In genomic region chr1:121483961-121484424, GRCh38 we compare ENCODE assay signal across 10 cellular contexts.
DNase-seq lines count a peak whose midpoint lies in the region; ATAC-seq and TF ChIP-seq lines count a peak whose summit lies in the region.
"Had no signal": no experiment of that assay in that cellular context is flagged by ENCODE, and none has a peak within 500 bp of the region (broad histone marks: within the 10 kb centered on the region; RNA-seq: fewer than 3 reads in every experiment).

No MANE protein-coding gene starts in this region.

- H3K9me3 ChIP-seq in PC-3 (ENCODE audit: low read length) (0 out of 2 replicates have a peak, but pooled peaks cover 3% of the 10 kb centered on the region), smooth muscle cell (replicated peaks; ENCODE audit: low read depth) (no peaks in the 10 kb centered on the region), ovary (no peaks in the 10 kb centered on the region)

- peaks cover 22% of the 10 kb centered on the region for H3K4me1 Mint-ChIP-seq in activated CD8-positive, alpha-beta memory T cell treated with anti-CD3 and anti-CD28 coated beads, Interleukin-2, amount 10 ng/mL, durations not matched to agents 7 days and 5 days
- H3K4me1 Mint-ChIP-seq in mesothelial cell of epicardium = no peaks in the 10 kb centered on the region

- H3K79me2 ChIP-seq in PC-3 (ENCODE audit: low read length) = no peaks in the 10 kb centered on the region
- H3K79me2 ChIP-seq in smooth muscle cell (ENCODE audit: low read depth) = no peaks in the 10 kb centered on the region

- no peak for ATAC-seq in activated CD8-positive, alpha-beta memory T cell treated with anti-CD3 and anti-CD28 coated beads, Interleukin-2, amount 10 ng/mL, durations not matched to agents 7 days and 5 days
- ATAC-seq in PC-3 (no peak), GM21737 (IDR thresholded peaks at IDR 0.05; ENCODE audit: unreplicated experiment) (no peak)
- ATAC-seq: CD8-positive, alpha-beta T cell had no signal

- peak overlapping the region; percentile 70 for H3K27ac Mint-ChIP-seq in activated CD8-positive, alpha-beta memory T cell treated with anti-CD3 and anti-CD28 coated beads, Interleukin-2, amount 10 ng/mL, durations not matched to agents 7 days and 5 days
- H3K27ac Mint-ChIP-seq in mesothelial cell of epicardium = no peak overlapping the region
- H3K27ac Mint-ChIP-seq: CD8-positive, alpha-beta T cell had no signal

- TF ChIP-seq CTCF in PC-3 (conservative IDR thresholded peaks at IDR 0.05; ENCODE audit: low read depth, low read length) (no peak), smooth muscle cell (IDR thresholded peaks at IDR 0.05; ENCODE audit: borderline replicate concordance, insufficient read depth, poor library complexity, severe bottlenecking) (no peak), mesothelial cell of epicardium (IDR thresholded peaks at IDR 0.05; ENCODE audit: unreplicated experiment) (no peak), ovary (IDR thresholded peaks at IDR 0.05) (no peak)

- H3K9ac ChIP-seq in PC-3 (ENCODE audit: low read length) = no peak overlapping the region
- H3K9ac ChIP-seq in smooth muscle cell (ENCODE audit: low read depth) = peak overlapping the region; percentile 1

- peaks cover 35% of the 10 kb centered on the region for H3K36me3 Mint-ChIP-seq in activated CD8-positive, alpha-beta memory T cell treated with anti-CD3 and anti-CD28 coated beads, Interleukin-2, amount 10 ng/mL, durations not matched to agents 7 days and 5 days
- H3K36me3 Mint-ChIP-seq in mesothelial cell of epicardium = no peaks in the 10 kb centered on the region
- H3K36me3 Mint-ChIP-seq: CD8-positive, alpha-beta T cell had no signal

- no TSS peak for BruUV-seq in PC-3 (replicated peaks; lab: Mats Ljungman, UMichigan)

- H3K27me3 Mint-ChIP-seq in activated CD8-positive, alpha-beta memory T cell treated with anti-CD3 and anti-CD28 coated beads, Interleukin-2, amount 10 ng/mL, durations not matched to agents 7 days and 5 days = no peaks in the 10 kb centered on the region
- no peaks in the 10 kb centered on the region for H3K27me3 Mint-ChIP-seq in mesothelial cell of epicardium (ENCODE audit: low read depth)

- POLR2A ChIA-PET in PC-3 (lab: Charles Lee; ENCODE audit: unreplicated experiment) = no interaction called here

- CTCF ChIA-PET in activated CD8-positive, alpha-beta memory T cell treated with anti-CD3 and anti-CD28 coated beads, Interleukin-2, amount 10 ng/mL, durations not matched to agents 7 days and 5 days (lab: Charles Lee) = no interaction called here
- CTCF ChIA-PET in PC-3 (lab: Charles Lee) = no interaction called here

- no peaks in the 10 kb centered on the region for H3K9me3 Mint-ChIP-seq in activated CD8-positive, alpha-beta memory T cell treated with anti-CD3 and anti-CD28 coated beads, Interleukin-2, amount 10 ng/mL, durations not matched to agents 7 days and 5 days (ENCODE audit: low read depth)
- peaks cover 13% of the 10 kb centered on the region for H3K9me3 Mint-ChIP-seq in mesothelial cell of epicardium

- H2AFZ ChIP-seq in PC-3 (ENCODE audit: low read length) (no peak overlapping the region), smooth muscle cell (ENCODE audit: low read depth) (no peak overlapping the region)

- no peak for DNase-seq in activated CD8-positive, alpha-beta memory T cell treated with anti-CD3 and anti-CD28 coated beads, Interleukin-2, amount 10 ng/mL, durations not matched to agents 7 days and 5 days
- no peak for DNase-seq in activated CD8-positive, alpha-beta memory T cell treated with anti-CD3 and anti-CD28 coated beads, Interleukin-2, amount 50 U/mL, for 48 hours
- peak; percentile 31 for DNase-seq in PC-3
- peak; percentile 27 for DNase-seq in epithelial cell of prostate (ENCODE audit: low read depth, low spot score)
- DNase-seq in smooth muscle cell (lab: John Stamatoyannopoulos, UW; ENCODE audit: unreplicated experiment) = no peak
- no peak for DNase-seq in mesothelial cell of epicardium (ENCODE audit: low spot score in 2 of 2, unreplicated experiment in 2 of 2)
- DNase-seq in ovary = no peak
- DNase-seq: CD8-positive, alpha-beta T cell; NCI-H1092 treated with DMSO at 0.1 percent for 48 hours had no signal

- H3K4me2 ChIP-seq in PC-3 (ENCODE audit: low read length) (no peak overlapping the region), smooth muscle cell (no peak overlapping the region)

- no peaks in the 10 kb centered on the region for H3K9me2 ChIP-seq in PC-3 (replicated peaks; ENCODE audit: low read length)

- H4K20me1 ChIP-seq in PC-3 (ENCODE audit: low read length) = no peaks in the 10 kb centered on the region
- H4K20me1 ChIP-seq in smooth muscle cell (ENCODE audit: low read depth) = no peaks in the 10 kb centered on the region

- intact Hi-C loops in PC-3 (cut with micrococcal nuclease) = no loop called here
- intact Hi-C loops in ovary (cut with DNase I) = no loop called here

- no peak overlapping the region for H3K4me3 Mint-ChIP-seq in activated CD8-positive, alpha-beta memory T cell treated with anti-CD3 and anti-CD28 coated beads, Interleukin-2, amount 10 ng/mL, durations not matched to agents 7 days and 5 days
- H3K4me3 Mint-ChIP-seq in mesothelial cell of epicardium = no peak overlapping the region
- H3K4me3 Mint-ChIP-seq: CD8-positive, alpha-beta T cell had no signal

- H3K27ac ChIP-seq in PC-3 (ENCODE audit: low read length) (no peak overlapping the region), epithelial cell of prostate (peak overlapping the region; percentile 54), smooth muscle cell (ENCODE audit: low read depth) (peak overlapping the region; percentile 58), ovary (no peak overlapping the region)

- TF ChIP-seq EP300 in ovary (IDR thresholded peaks at IDR 0.05) = no peak

- no peak overlapping the region for H3K4me3 ChIP-seq in PC-3 (ENCODE audit: low read length)
- no peak overlapping the region for H3K4me3 ChIP-seq in smooth muscle cell
- H3K4me3 ChIP-seq in ovary = no peak overlapping the region

- no peaks in the 10 kb centered on the region for H3K4me1 ChIP-seq in PC-3 (ENCODE audit: insufficient read depth, low read length)
- no peaks in the 10 kb centered on the region for H3K4me1 ChIP-seq in smooth muscle cell (ENCODE audit: low read depth)
- no peaks in the 10 kb centered on the region for H3K4me1 ChIP-seq in ovary (ENCODE audit: insufficient read depth)

- H3K36me3 ChIP-seq in PC-3 (ENCODE audit: low read depth, low read length) (no peaks in the 10 kb centered on the region), smooth muscle cell (ENCODE audit: low read depth) (no peaks in the 10 kb centered on the region), ovary (no peaks in the 10 kb centered on the region)

- H3K27me3 ChIP-seq in PC-3 (ENCODE audit: low read length) = no peaks in the 10 kb centered on the region
- H3K27me3 ChIP-seq in smooth muscle cell (ENCODE audit: low read depth) = no peaks in the 10 kb centered on the region
- H3K27me3 ChIP-seq in ovary = no peaks in the 10 kb centered on the region

- no peaks in the 10 kb centered on the region for H3F3A ChIP-seq in PC-3 (ENCODE audit: low read length, unreplicated experiment)
- peaks cover 4% of the 10 kb centered on the region for H3F3A ChIP-seq in smooth muscle cell (ENCODE audit: low read depth)

- no peak for TF ChIP-seq POLR2A in ovary (IDR thresholded peaks at IDR 0.05)

Comparison
In these comparisons a context has a peak if more than half of its experiments do, and no peak if none do; other contexts are left out.
1. DNase-seq: peak in PC-3 (single experiment) and epithelial cell of prostate (single experiment); none in activated CD8-positive, alpha-beta memory T cell treated with anti-CD3 and anti-CD28 coated beads, Interleukin-2, amount 10 ng/mL, durations not matched to agents 7 days and 5 days (single experiment), activated CD8-positive, alpha-beta memory T cell treated with anti-CD3 and anti-CD28 coated beads, Interleukin-2, amount 50 U/mL, for 48 hours (single experiment), smooth muscle cell (single experiment), mesothelial cell of epicardium (0 of 2) and ovary (0 of 5).
2. H3K27ac ChIP-seq: peak in epithelial cell of prostate (single experiment) and smooth muscle cell (single experiment); none in PC-3 (single experiment) and ovary (0 of 2).